ENCODE assay signal across 1 cellular context in genomic region chr3:9793161-9793781, GRCh38.
TF ChIP-seq lines count a peak whose summit lies in the region.

No MANE protein-coding gene starts in this region.

TF ChIP-seq in K562, 482 proteins besides CTCF, POLR2A, EP300 and RAD21 (continued from another document and continues in another):
- TF ChIP-seq SMAD2 (IDR thresholded peaks at IDR 0.05; ENCODE audit: low read depth, low read length) (0 out of 2 replicates have a peak, but pooled peaks have one; percentile 68), ZNF398 (CRISPR knock-in tag; IDR thresholded peaks at IDR 0.05) (no peak), ZBTB26 (CRISPR knock-in tag; IDR thresholded peaks at IDR 0.05) (no peak), TAF1 (IDR thresholded peaks at IDR 0.05; ENCODE audit: control insufficient read depth, extremely low read depth, insufficient read depth, low read length, severe bottlenecking) (no peak), ATF4 (CRISPR knock-in tag; IDR thresholded peaks at IDR 0.05) (no peak), SP2 (IDR thresholded peaks at IDR 0.05; ENCODE audit: extremely low read depth, low read depth, low read length, poor library complexity, severe bottlenecking) (no peak), SAFB (IDR thresholded peaks at IDR 0.05; ENCODE audit: borderline replicate concordance, low read depth, low read length) (no peak), BCLAF1 (IDR thresholded peaks at IDR 0.05; ENCODE audit: borderline replicate concordance in 1 of 2, control insufficient read depth in 1 of 2, low read depth in 2 of 2, low read length in 1 of 2) (no peak), MXD1 (CRISPR knock-in tag; IDR thresholded peaks at IDR 0.05; ENCODE audit: borderline replicate concordance, poor library complexity, severe bottlenecking) (no peak), ZNF280B (CRISPR knock-in tag; IDR thresholded peaks at IDR 0.05) (no peak), BRF1 (IDR thresholded peaks at IDR 0.05; ENCODE audit: borderline replicate concordance, extremely low read depth, insufficient read length) (no peak), ZNF764 (CRISPR knock-in tag; IDR thresholded peaks at IDR 0.05; ENCODE audit: low read depth) (no peak), ELK1 (CRISPR knock-in tag; IDR thresholded peaks at IDR 0.05) (no peak), RBBP5 (IDR thresholded peaks at IDR 0.05; ENCODE audit: borderline replicate concordance, insufficient read depth, low read length, poor library complexity, severe bottlenecking) (no peak), FOXO4 (CRISPR knock-in tag; IDR thresholded peaks at IDR 0.05) (no peak), ZBTB12 (CRISPR knock-in tag; IDR thresholded peaks at IDR 0.05) (no peak), SNIP1 (IDR thresholded peaks at IDR 0.05; ENCODE audit: low read depth) (no peak), HDAC1 (IDR thresholded peaks at IDR 0.05) (peak; percentile 85 to 91), PKNOX1 (IDR thresholded peaks at IDR 0.05) (no peak), ZBTB17 (CRISPR knock-in tag; IDR thresholded peaks at IDR 0.05) (no peak), HNRNPH1 (optimal IDR thresholded peaks at IDR 0.05; ENCODE audit: low read depth, low read length) (no peak), CHD4 (IDR thresholded peaks at IDR 0.05; ENCODE audit: insufficient read depth, insufficient replicate concordance, low read depth, low read length, poor library complexity, severe bottlenecking) (no peak), IRF2 (CRISPR knock-in tag; IDR thresholded peaks at IDR 0.05) (no peak), JUN (IDR thresholded peaks at IDR 0.05; ENCODE audit: borderline replicate concordance, low read depth, low read length) (no peak), JUN (CRISPR knock-in tag; IDR thresholded peaks at IDR 0.05; ENCODE audit: borderline replicate concordance) (no peak; the same call in 1 of the 2 replicates), SMARCA4 (IDR thresholded peaks at IDR 0.05) (0 out of 2 replicates have a peak, but pooled peaks have one; percentile 6), GMEB1 (CRISPR knock-in tag; IDR thresholded peaks at IDR 0.05) (no peak), XRCC5 (IDR thresholded peaks at IDR 0.05; ENCODE audit: low read depth, low read length) (no peak), ATF2 (CRISPR knock-in tag; IDR thresholded peaks at IDR 0.05) (no peak), ZNF778 (CRISPR knock-in tag; IDR thresholded peaks at IDR 0.05) (no peak), TAF15 (IDR thresholded peaks at IDR 0.05; ENCODE audit: low read depth, low read length) (no peak), PTRF (tag; IDR thresholded peaks at IDR 0.05) (no peak), GATA2 (CRISPR knock-in tag; IDR thresholded peaks at IDR 0.05) (no peak), PHF8 (IDR thresholded peaks at IDR 0.05; ENCODE audit: borderline replicate concordance, low read length) (peak; percentile 77), HNRNPUL1 (IDR thresholded peaks at IDR 0.05; ENCODE audit: low read length) (peak; percentile 75; the same call in 1 of the 2 replicates), HMGXB4 (CRISPR knock-in tag; IDR thresholded peaks at IDR 0.05) (peak; percentile 81), TEAD1 (CRISPR knock-in tag; IDR thresholded peaks at IDR 0.05) (peak in 1 of 2 experiments; percentile 80; a peak in 1 of 4 replicates)
